16 cellular contexts compared by ENCODE assay signal in the genomic region with DNA sequence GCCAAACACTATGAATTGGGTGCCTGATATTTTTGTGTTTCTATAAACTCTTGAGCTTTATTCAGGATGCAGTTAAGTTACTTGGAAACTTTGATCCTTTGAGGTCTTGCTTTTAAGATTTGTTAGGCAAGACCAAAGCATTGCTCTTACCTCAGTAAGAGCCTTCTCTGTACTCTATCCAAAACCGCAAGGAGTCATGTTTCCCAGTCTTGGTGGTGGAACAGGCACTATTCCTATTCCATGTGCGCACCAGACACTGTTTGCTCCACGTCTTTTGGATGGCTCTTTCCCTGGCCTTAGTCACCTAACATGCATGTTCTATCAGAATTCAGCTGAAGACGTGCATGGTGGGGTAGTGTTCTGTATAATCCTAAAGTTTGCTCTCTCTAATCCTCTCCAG. TPM values are rescaled to one million over a fixed set of nuclear protein-coding genes. Genes with fewer than 3 reads are reported as not detected.
DNase-seq lines count a peak whose midpoint lies in the region; ATAC-seq and TF ChIP-seq lines count a peak whose summit lies in the region.
"Had no signal": no experiment of that assay in that cellular context is flagged by ENCODE, and none has a peak within 500 bp of the region (broad histone marks: within the 10 kb centered on the region; RNA-seq: fewer than 3 reads in every experiment).

No MANE protein-coding gene starts in this region.

- H4K20me1 ChIP-seq in H9 (ENCODE audit: control insufficient read depth, insufficient read depth, insufficient read length): no peaks in the 10 kb centered on the region

- H3K79me2 ChIP-seq in H9 (ENCODE audit: insufficient read depth, low read length): no peaks in the 10 kb centered on the region

- H2BK12ac ChIP-seq in H9 (ENCODE audit: insufficient read length, low read depth, low read length): no peak overlapping the region

- no peak overlapping the region for H4K5ac ChIP-seq in H9 (ENCODE audit: insufficient read length, low read depth, low read length)

- no peak overlapping the region for H2AK5ac ChIP-seq in H9 (ENCODE audit: insufficient read length, low read length)

- H3K9me3 ChIP-seq in H9 (ENCODE audit: control insufficient read depth, low read depth, low read length): no peaks in the 10 kb centered on the region
- H3K9me3 ChIP-seq in psoas muscle: no peaks in the 10 kb centered on the region
- H3K9me3 ChIP-seq in breast epithelium: peaks cover 6 to 7% of the 10 kb centered on the region in 2 donors
- H3K9me3 ChIP-seq: Caco-2, HAP-1 had no signal

- no peaks in the 10 kb centered on the region for H3K4me1 Mint-ChIP-seq in H9
- peaks cover 25% of the 10 kb centered on the region for H3K4me1 Mint-ChIP-seq in chondrocyte (ENCODE audit: low read depth)
- peaks cover 5% of the 10 kb centered on the region for H3K4me1 Mint-ChIP-seq in progenitor cell of endocrine pancreas (ENCODE audit: low read depth)

- no peaks in the 10 kb centered on the region for H3K79me1 ChIP-seq in H9 (ENCODE audit: insufficient read depth, low read depth, low read length, poor library complexity, severe bottlenecking)

- no peak for ATAC-seq in psoas muscle
- no peak for ATAC-seq in HG02588 (IDR thresholded peaks at IDR 0.05; ENCODE audit: unreplicated experiment)

- H3K4me2 ChIP-seq in H9 (ENCODE audit: insufficient read depth, insufficient read length, low read length): no peak overlapping the region

- no peak overlapping the region for H3T11ph ChIP-seq in H9 (ENCODE audit: low read length)

- H3K4me3 Mint-ChIP-seq in H9 (no peak overlapping the region), chondrocyte (ENCODE audit: unreplicated experiment) (no peak overlapping the region), progenitor cell of endocrine pancreas (ENCODE audit: low read depth) (no peak overlapping the region)
- H3K4me3 Mint-ChIP-seq: CD4-positive, alpha-beta T cell; HFFc6 had no signal

- H3K9ac ChIP-seq in H9 (ENCODE audit: extremely low read depth, insufficient read length, low read length): no peak overlapping the region
- H3K9ac ChIP-seq: GM23248 had no signal

- intact Hi-C loops in psoas muscle (cut with DNase I) (no loop called here), breast epithelium (cut with DNase I; ENCODE audit: low total_unique reads) (no loop called here)

- no CpG with 5 or more reads among the region's 4 CpGs for WGBS in H9 (ENCODE audit: extremely low coverage, insufficient read length, low lambda C conversion rate)
- WGBS in psoas muscle, 3 donors: 96 to 99% (median 96%) methylated on average over 4 of the region's 4 CpGs

- H3K4me1 ChIP-seq in H9 (ENCODE audit: insufficient read depth, low read length) (no peaks in the 10 kb centered on the region), psoas muscle (no peaks in the 10 kb centered on the region), breast epithelium (no peaks in the 10 kb centered on the region)
- H3K4me1 ChIP-seq: Caco-2, HAP-1 had no signal

- no peak overlapping the region for H3K18ac ChIP-seq in H9 (ENCODE audit: insufficient read length, low read depth, low read length)

- H3K14ac ChIP-seq in H9 (ENCODE audit: insufficient read depth, low read length): no peak overlapping the region

- H3K9me3 Mint-ChIP-seq in H9 (no peaks in the 10 kb centered on the region), chondrocyte (ENCODE audit: low read depth) (peaks cover 14% of the 10 kb centered on the region), progenitor cell of endocrine pancreas (ENCODE audit: low read depth) (peaks cover 3% of the 10 kb centered on the region)
- H3K9me3 Mint-ChIP-seq: CD4-positive, alpha-beta T cell; HFFc6 had no signal

- peak; percentile 57 for DNase-seq in GM04504 (ENCODE audit: low read depth)
- no peak for DNase-seq in H9
- no peak for DNase-seq in chondrocyte (ENCODE audit: low spot score)
- no peak for DNase-seq in progenitor cell of endocrine pancreas (ENCODE audit: low spot score, unreplicated experiment)
- DNase-seq in psoas muscle: no peak
- no peak for DNase-seq in breast epithelium (ENCODE audit: low spot score in 2 of 2)
- DNase-seq: ACHN; AML-193; Caco-2; CD4-positive, alpha-beta T cell; GM23248; HFFc6; KG1 had no signal

- H2BK5ac ChIP-seq in H9 (ENCODE audit: insufficient read length, low read length): no peak overlapping the region

- H3K36me3 Mint-ChIP-seq in H9 (ENCODE audit: insufficient read depth in 1 of 3, low read depth in 3 of 3) (peaks cover 33 to 53% (median 52%) of the 10 kb centered on the region in 3 experiments), chondrocyte (ENCODE audit: low read depth) (peaks cover 55% of the 10 kb centered on the region), progenitor cell of endocrine pancreas (ENCODE audit: insufficient read depth) (peaks cover 44% of the 10 kb centered on the region)

- H2BK120ac ChIP-seq in H9 (ENCODE audit: low read depth, low read length, poor library complexity, severe bottlenecking): no peak overlapping the region

- no peak overlapping the region for H2AFZ ChIP-seq in H9 (ENCODE audit: low read length)
- H2AFZ ChIP-seq: GM23248 had no signal

- TF ChIP-seq CTCF in H9 (conservative IDR thresholded peaks at IDR 0.05) (no peak), chondrocyte (IDR thresholded peaks at IDR 0.05) (no peak), progenitor cell of endocrine pancreas (IDR thresholded peaks at IDR 0.05; ENCODE audit: unreplicated experiment) (no peak), psoas muscle (IDR thresholded peaks at IDR 0.05) (no peak), breast epithelium (IDR thresholded peaks at IDR 0.05) (no peak)

- H4K91ac ChIP-seq in H9 (ENCODE audit: insufficient read length, low read depth, low read length): no peak overlapping the region

- H4K8ac ChIP-seq in H9 (replicated peaks; ENCODE audit: insufficient read length, low read depth, low read length): no peak overlapping the region

- H3K27me3 Mint-ChIP-seq in H9 (ENCODE audit: low read depth): no peaks in the 10 kb centered on the region
- no peaks in the 10 kb centered on the region for H3K27me3 Mint-ChIP-seq in chondrocyte (ENCODE audit: low read depth)
- no peaks in the 10 kb centered on the region for H3K27me3 Mint-ChIP-seq in progenitor cell of endocrine pancreas
- H3K27me3 Mint-ChIP-seq: CD4-positive, alpha-beta T cell had no signal

- H3K4me3 ChIP-seq in psoas muscle: no peak overlapping the region
- no peak overlapping the region for H3K4me3 ChIP-seq in breast epithelium
- H3K4me3 ChIP-seq: GM23248, HAP-1 had no signal

- H3K36me3 ChIP-seq in psoas muscle (ENCODE audit: insufficient read depth in 1 of 2, low read depth in 1 of 2): peaks cover 0 to 60% of the 10 kb centered on the region in 2 donors
- no peaks in the 10 kb centered on the region for H3K36me3 ChIP-seq in breast epithelium

- no peak overlapping the region for H2BK20ac ChIP-seq in H9 (ENCODE audit: low read depth, low read length, poor library complexity, severe bottlenecking)

- H3K27ac Mint-ChIP-seq in H9: peak overlapping the region in 1 of 3 experiments; percentile 54; a peak in 2 of 7 replicates
- H3K27ac Mint-ChIP-seq in chondrocyte (ENCODE audit: unreplicated experiment): peak overlapping the region; percentile 55
- H3K27ac Mint-ChIP-seq in progenitor cell of endocrine pancreas: peak overlapping the region; percentile 12
- H3K27ac Mint-ChIP-seq: CD4-positive, alpha-beta T cell; HFFc6 had no signal

- peak overlapping the region; percentile 23 for H3K23ac ChIP-seq in H9 (ENCODE audit: insufficient read length, low read depth, low read length)

- H3K27me3 ChIP-seq in H9 (ENCODE audit: insufficient read depth, low read length): no peaks in the 10 kb centered on the region
- no peaks in the 10 kb centered on the region for H3K27me3 ChIP-seq in psoas muscle (ENCODE audit: insufficient read depth in 3 of 3, low read length in 2 of 3)
- no peaks in the 10 kb centered on the region for H3K27me3 ChIP-seq in breast epithelium

- H3K4ac ChIP-seq in H9 (ENCODE audit: low read depth, low read length): no peak overlapping the region

- H3K27ac ChIP-seq in H9 (ENCODE audit: insufficient read length, low read depth, low read length) (no peak overlapping the region), psoas muscle (no peak overlapping the region), breast epithelium (no peak overlapping the region)
- H3K27ac ChIP-seq: C4-2B, GM23248 had no signal

- no peak for TF ChIP-seq POLR2A in breast epithelium (IDR thresholded peaks at IDR 0.05)

- no peaks in the 10 kb centered on the region for H3K23me2 ChIP-seq in H9 (ENCODE audit: insufficient read length, low read depth, low read length, poor library complexity, severe bottlenecking)

- no peak overlapping the region for H2BK15ac ChIP-seq in H9 (ENCODE audit: low read depth, low read length)

- no peak overlapping the region for H3K56ac ChIP-seq in H9 (ENCODE audit: insufficient read length, low read depth, low read length)

RNA-seq across cellular contexts. Expression of a gene that starts 23.6 kb away (rescaled TPM):
- total RNA-seq in H9 (2021): 156 and 158 TPM in 2 replicates
- total RNA-seq in chondrocyte: 204 to 240 TPM (median 215 TPM) in 3 replicates
- 90.0 and 96.1 TPM in 2 replicates for total RNA-seq in progenitor cell of endocrine pancreas
- total RNA-seq in psoas muscle: 10 to 100 TPM in 1 of 4 donors, 1 to 10 TPM in 3; 5.2 to 22.3 (median 6.9) TPM
- polyA plus RNA-seq in psoas muscle: 10 to 100 TPM; 11.4 to 16.6 (median 16.3) TPM
- 10 to 100 TPM; 23.3 to 89.5 (median 38.3) TPM for total RNA-seq in breast epithelium
- total RNA-seq: CD4-positive, alpha-beta T cell had no signal
